In genomic region chr1:191176131-191176530, GRCh38 we compare ENCODE assay signal across 21 cellular contexts.
"Had no signal": no experiment of that assay in that cellular context is flagged by ENCODE, and none has a peak within 500 bp of the region (broad histone marks: within the 10 kb centered on the region; RNA-seq: fewer than 3 reads in every experiment).

No MANE protein-coding gene starts in this region.

- DNase-seq: cortex of kidney; effector memory CD8-positive, alpha-beta T cell; erythroblast; esophagus squamous epithelium; hypothalamus; left ventricle myocardium superior; lower lobe of right lung; naive thymus-derived CD8-positive, alpha-beta T cell; nephron progenitor cell; nucleus accumbens; right cardiac atrium; sigmoid colon; stimulated activated CD4-positive, alpha-beta T cell treated with anti-CD3 and anti-CD28 coated beads, Interleukin-4, amount 100 ng/mL, for 4 hours; stimulated activated naive CD8-positive, alpha-beta T cell treated with anti-CD3 and anti-CD28 coated beads, Interleukin-15, Interleukin-2, amounts not matched to agents 100 U/mL and 50 U/mL, for 24 hours; substantia nigra; testis; tibial artery; upper lobe of right lung; uterus had no signal

- H3K4me3 Mint-ChIP-seq: effector memory CD8-positive, alpha-beta T cell; naive thymus-derived CD8-positive, alpha-beta T cell; nephron progenitor cell; stimulated activated memory B cell treated with anti-CD40 and anti-IgM and Interleukin-4, amounts not matched to agents 10 μg/mL and 1 μg/mL and 100 μg/mL, for 72 hours had no signal

- H3K9me3 ChIP-seq: esophagus squamous epithelium, lower lobe of right lung, prostate gland, sigmoid colon, testis, tibial artery, upper lobe of right lung, uterus had no signal

- H3K9me3 Mint-ChIP-seq: nephron progenitor cell had no signal

- ATAC-seq: effector memory CD8-positive, alpha-beta T cell; left ventricle myocardium superior; lower lobe of right lung; naive thymus-derived CD8-positive, alpha-beta T cell; right cardiac atrium; stimulated activated memory B cell treated with anti-CD40 and anti-IgM and Interleukin-4, amounts not matched to agents 10 μg/mL and 1 μg/mL and 100 μg/mL, for 72 hours; stimulated activated naive CD8-positive, alpha-beta T cell treated with anti-CD3 and anti-CD28 coated beads, Interleukin-15, Interleukin-2, amounts not matched to agents 100 U/mL and 50 U/mL, for 24 hours; upper lobe of right lung had no signal

- H3K27ac ChIP-seq: esophagus squamous epithelium, lower lobe of right lung, prostate gland, sigmoid colon, testis, tibial artery, upper lobe of right lung, uterus had no signal

- H3K36me3 Mint-ChIP-seq: naive thymus-derived CD8-positive, alpha-beta T cell; stimulated activated memory B cell treated with anti-CD40 and anti-IgM and Interleukin-4, amounts not matched to agents 10 μg/mL and 1 μg/mL and 100 μg/mL, for 72 hours had no signal

- H3K4me1 ChIP-seq: esophagus squamous epithelium, lower lobe of right lung, prostate gland, testis, tibial artery, upper lobe of right lung, uterus had no signal

- H3K36me3 ChIP-seq: esophagus squamous epithelium, lower lobe of right lung, prostate gland, sigmoid colon, tibial artery, upper lobe of right lung, uterus had no signal

- H3K27me3 Mint-ChIP-seq: effector memory CD8-positive, alpha-beta T cell; naive thymus-derived CD8-positive, alpha-beta T cell; stimulated activated memory B cell treated with anti-CD40 and anti-IgM and Interleukin-4, amounts not matched to agents 10 μg/mL and 1 μg/mL and 100 μg/mL, for 72 hours had no signal

- H3K27ac Mint-ChIP-seq: effector memory CD8-positive, alpha-beta T cell; naive thymus-derived CD8-positive, alpha-beta T cell; stimulated activated memory B cell treated with anti-CD40 and anti-IgM and Interleukin-4, amounts not matched to agents 10 μg/mL and 1 μg/mL and 100 μg/mL, for 72 hours had no signal

- H3K4me1 Mint-ChIP-seq: nephron progenitor cell had no signal

- H3K27me3 ChIP-seq: esophagus squamous epithelium, sigmoid colon, testis, tibial artery, upper lobe of right lung, uterus had no signal

- H3K4me3 ChIP-seq: esophagus squamous epithelium, lower lobe of right lung, prostate gland, sigmoid colon, testis, tibial artery, upper lobe of right lung, uterus had no signal
